ENCODE assay signal across 14 cellular contexts in genomic region chr18:23243178-23243577, GRCh38.
DNase-seq lines count a peak whose midpoint lies in the region; ATAC-seq and TF ChIP-seq lines count a peak whose summit lies in the region.
"Had no signal": no experiment of that assay in that cellular context is flagged by ENCODE, and none has a peak within 500 bp of the region (broad histone marks: within the 10 kb centered on the region; RNA-seq: fewer than 3 reads in every experiment).

No MANE protein-coding gene starts in this region.

- no peaks in the 10 kb centered on the region for H3K79me2 ChIP-seq in DND-41 (ENCODE audit: insufficient read depth, low read length)
- H3K79me2 ChIP-seq in hepatocyte: no peaks in the 10 kb centered on the region

- H2AFZ ChIP-seq in DND-41 (ENCODE audit: low read depth, low read length): no peak overlapping the region
- no peak overlapping the region for H2AFZ ChIP-seq in hepatocyte

- no peak overlapping the region for H3K4me2 ChIP-seq in DND-41 (ENCODE audit: insufficient read depth, low read length)
- H3K4me2 ChIP-seq in hepatocyte: no peak overlapping the region

- no peaks in the 10 kb centered on the region for H3K36me3 ChIP-seq in DND-41 (ENCODE audit: insufficient read depth, low read length)
- H3K36me3 ChIP-seq in hepatocyte (replicated peaks; ENCODE audit: insufficient read depth, low read depth): no peaks in the 10 kb centered on the region

- no peaks in the 10 kb centered on the region for H3K9me3 Mint-ChIP-seq in T-helper 2 cell treated with Interferon-gamma antibody and Interleukin-4, amounts not matched to agents 5 μg/mL and 100 μg/mL, for 36 hours
- no peaks in the 10 kb centered on the region for H3K9me3 Mint-ChIP-seq in activated naive CD8-positive, alpha-beta T cell treated with anti-CD3 and anti-CD28 coated beads for 36 hours
- H3K9me3 Mint-ChIP-seq: CD4-positive, alpha-beta T cell had no signal

- no peak overlapping the region for H3K4me3 Mint-ChIP-seq in T-helper 2 cell treated with Interferon-gamma antibody and Interleukin-4, amounts not matched to agents 5 μg/mL and 100 μg/mL, for 36 hours
- H3K4me3 Mint-ChIP-seq in activated naive CD8-positive, alpha-beta T cell treated with anti-CD3 and anti-CD28 coated beads for 36 hours: no peak overlapping the region
- H3K4me3 Mint-ChIP-seq: CD4-positive, alpha-beta T cell had no signal

- H3K27me3 Mint-ChIP-seq in T-helper 2 cell treated with Interferon-gamma antibody and Interleukin-4, amounts not matched to agents 5 μg/mL and 100 μg/mL, for 36 hours (ENCODE audit: low read depth): no peaks in the 10 kb centered on the region
- H3K27me3 Mint-ChIP-seq in activated naive CD8-positive, alpha-beta T cell treated with anti-CD3 and anti-CD28 coated beads for 36 hours: no peaks in the 10 kb centered on the region
- H3K27me3 Mint-ChIP-seq: CD4-positive, alpha-beta T cell had no signal

- no peak overlapping the region for H3K27ac ChIP-seq in DND-41 (ENCODE audit: low read length)
- H3K27ac ChIP-seq in HL-60 (replicated peaks): no peak overlapping the region
- H3K27ac ChIP-seq in hepatocyte: no peak overlapping the region

- H3K4me1 Mint-ChIP-seq in T-helper 2 cell treated with Interferon-gamma antibody and Interleukin-4, amounts not matched to agents 5 μg/mL and 100 μg/mL, for 36 hours (ENCODE audit: low read depth): peaks cover 25% of the 10 kb centered on the region
- peaks cover 7% of the 10 kb centered on the region for H3K4me1 Mint-ChIP-seq in activated naive CD8-positive, alpha-beta T cell treated with anti-CD3 and anti-CD28 coated beads for 36 hours

- H3K4me1 ChIP-seq in DND-41 (ENCODE audit: insufficient read depth, low read length) (peaks cover 14% of the 10 kb centered on the region), hepatocyte (ENCODE audit: insufficient read depth) (peaks cover 9% of the 10 kb centered on the region)

- no peaks in the 10 kb centered on the region for H3K9me3 ChIP-seq in DND-41 (ENCODE audit: insufficient read depth, low read length, severe bottlenecking)
- H3K9me3 ChIP-seq in hepatocyte (ENCODE audit: low read depth): no peaks in the 10 kb centered on the region

- 86% methylated on average over 3 of the region's 3 CpGs for WGBS in hepatocyte (ENCODE audit: low lambda C conversion rate, missing lambda C conversion rate)

- ATAC-seq in DND-41 (ENCODE audit: insufficient read depth, low read depth): no peak

- H3K27ac Mint-ChIP-seq in T-helper 2 cell treated with Interferon-gamma antibody and Interleukin-4, amounts not matched to agents 5 μg/mL and 100 μg/mL, for 36 hours: no peak overlapping the region
- no peak overlapping the region for H3K27ac Mint-ChIP-seq in activated naive CD8-positive, alpha-beta T cell treated with anti-CD3 and anti-CD28 coated beads for 36 hours
- H3K27ac Mint-ChIP-seq: CD4-positive, alpha-beta T cell; nephron had no signal

- no peak overlapping the region for H3K9ac ChIP-seq in DND-41 (ENCODE audit: low read depth, low read length)

- H4K20me1 ChIP-seq in DND-41 (ENCODE audit: insufficient read depth, low read length) (no peaks in the 10 kb centered on the region), hepatocyte (ENCODE audit: insufficient read depth, poor library complexity, severe bottlenecking) (no peaks in the 10 kb centered on the region)

- H3K4me3 ChIP-seq in DND-41 (ENCODE audit: low read depth in 1 of 2, low read length in 2 of 2) (no peak overlapping the region), HL-60 (replicated peaks; ENCODE audit: insufficient read depth, low read length) (no peak overlapping the region), hepatocyte (no peak overlapping the region)

- no peaks in the 10 kb centered on the region for H3K9me2 ChIP-seq in hepatocyte (replicated peaks; ENCODE audit: insufficient read depth)

- peaks cover 19% of the 10 kb centered on the region for H3K36me3 Mint-ChIP-seq in T-helper 2 cell treated with Interferon-gamma antibody and Interleukin-4, amounts not matched to agents 5 μg/mL and 100 μg/mL, for 36 hours (ENCODE audit: low read depth)
- H3K36me3 Mint-ChIP-seq in activated naive CD8-positive, alpha-beta T cell treated with anti-CD3 and anti-CD28 coated beads for 36 hours: peaks cover 5% of the 10 kb centered on the region

- DNase-seq in DND-41: peak; percentile 22
- peak in 1 of 2 experiments; percentile 82 for DNase-seq in HL-60 (ENCODE audit: low read depth in 1 of 2, low spot score in 1 of 2)
- DNase-seq in NOMO-1 treated with dmso at 0.1 percent for 144 hours (lab: John Stamatoyannopoulos, UW; ENCODE audit: unreplicated experiment): peak; percentile 54
- peak; percentile 51 for DNase-seq in iPS-NIHi7 (ENCODE audit: extremely low spot score)
- no peak for DNase-seq in NCI-H1930 (lab: John Stamatoyannopoulos, UW)
- DNase-seq in T-helper 2 cell treated with Interferon-gamma antibody and Interleukin-4, amounts not matched to agents 5 μg/mL and 100 μg/mL, for 36 hours (ENCODE audit: low spot score): no peak
- no peak for DNase-seq in activated naive CD8-positive, alpha-beta T cell treated with anti-CD3 and anti-CD28 coated beads for 36 hours
- DNase-seq in hepatocyte (ENCODE audit: low spot score): no peak
- DNase-seq: activated CD8-positive, alpha-beta memory T cell treated with anti-CD3 and anti-CD28 coated beads for 24 hours; activated naive CD4-positive, alpha-beta T cell treated with anti-CD3 and anti-CD28 coated beads, Interleukin-2, amount 50 U/mL, for 16 hours; caudate nucleus; CD4-positive, alpha-beta T cell; T1000 had no signal

- H3K27me3 ChIP-seq in DND-41 (ENCODE audit: insufficient read depth, low read length, poor library complexity) (no peaks in the 10 kb centered on the region), HL-60 (ENCODE audit: insufficient read depth, poor library complexity, severe bottlenecking) (no peaks in the 10 kb centered on the region), hepatocyte (no peaks in the 10 kb centered on the region)

- no peak for TF ChIP-seq CTCF in DND-41 (IDR thresholded peaks at IDR 0.05; ENCODE audit: borderline replicate concordance, extremely low read depth, low read length, poor library complexity, severe bottlenecking)
- peak; percentile 91 for TF ChIP-seq CTCF in HL-60 (IDR thresholded peaks at IDR 0.05; ENCODE audit: insufficient read depth, low read length)
- no peak for TF ChIP-seq CTCF in hepatocyte (IDR thresholded peaks at IDR 0.05; ENCODE audit: poor library complexity)

Comparison
In these comparisons a context has a peak if more than half of its experiments do, and no peak if none do; other contexts are left out.
1. DNase-seq: peak in DND-41 (single experiment), NOMO-1 treated with dmso at 0.1 percent for 144 hours (single experiment) and iPS-NIHi7 (single experiment); none in NCI-H1930 (0 of 2), T-helper 2 cell treated with Interferon-gamma antibody and Interleukin-4, amounts not matched to agents 5 μg/mL and 100 μg/mL, for 36 hours (single experiment), activated naive CD8-positive, alpha-beta T cell treated with anti-CD3 and anti-CD28 coated beads for 36 hours (single experiment) and hepatocyte (single experiment).